8 cellular contexts compared by ENCODE assay signal in the genomic region with DNA sequence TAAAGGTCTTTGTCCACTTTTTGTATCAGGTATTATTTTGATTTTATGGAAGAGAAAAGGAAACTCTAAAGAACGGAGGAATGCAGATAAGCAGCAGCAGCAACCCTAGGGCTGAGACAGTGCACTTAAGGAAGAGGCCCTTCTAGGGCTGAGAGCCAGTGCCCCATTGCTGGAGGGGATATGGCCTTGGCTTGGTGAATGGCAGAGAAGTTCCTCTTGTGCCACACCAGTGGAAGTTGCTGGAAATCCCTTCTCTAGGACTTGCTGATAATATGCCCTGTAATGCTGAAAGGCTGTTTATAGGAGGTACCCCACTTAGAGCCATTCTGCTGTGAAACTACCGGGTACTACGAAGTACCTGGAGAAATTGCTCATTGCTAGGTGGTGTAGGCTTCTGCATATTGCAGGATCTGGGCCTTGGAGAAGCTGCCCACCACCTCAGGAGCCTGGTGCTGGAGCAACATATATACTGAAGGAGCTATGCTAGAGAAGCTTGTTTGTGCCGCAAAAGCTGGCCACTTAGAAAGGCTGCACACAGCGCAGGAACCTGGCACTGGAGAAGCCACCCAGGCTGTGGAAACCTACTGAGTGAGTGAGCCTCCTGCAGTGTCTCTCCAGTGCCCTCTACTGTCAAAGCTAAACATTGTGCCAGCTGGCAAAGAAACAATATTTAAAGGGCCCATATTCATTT.
A peak's percentile ranks its signal among the peaks of the same experiment; 100 is the strongest.
DNase-seq lines count a peak whose midpoint lies in the region; ATAC-seq and TF ChIP-seq lines count a peak whose summit lies in the region.

No MANE protein-coding gene starts in this region.

- peak; percentile 86 for TF ChIP-seq CTCF in astrocyte of the cerebellum (IDR thresholded peaks at IDR 0.05; ENCODE audit: low read depth, low read length, missing control alignments)

- in situ Hi-C loops in astrocyte of the cerebellum (cut with HindIII; ENCODE audit: low sequenced_read_pairs) = no loop called here

- peak; percentile 89 for ATAC-seq in HG02884 (IDR thresholded peaks at IDR 0.05; ENCODE audit: unreplicated experiment)

- DNase-seq in activated gamma-delta T cell treated with Interleukin-2 at 50 U/mL for 16 hours (peak; percentile 47), activated gamma-delta T cell (lab: John Stamatoyannopoulos, UW) (no peak), NCI-H1930 (lab: John Stamatoyannopoulos, UW) (peak; percentile 38 to 45), T1000 (lab: John Stamatoyannopoulos, UW) (peak; percentile 23), astrocyte of the cerebellum (ENCODE audit: low read depth) (peak; percentile 47), iPS-NIHi11 (ENCODE audit: low spot score) (peak; percentile 65)
- peak; percentile 33 to 40 for DNase-seq in stimulated activated CD4-positive, alpha-beta T cell treated with anti-CD3 and anti-CD28 coated beads, Interleukin-15, amount 100 ng/mL, for 48 hours (ENCODE audit: low read depth in 2 of 2)

- H3K4me3 ChIP-seq in astrocyte of the cerebellum (ENCODE audit: low read depth, low read length) = no peak overlapping the region
